In genomic region chr12:1206118-1206734, GRCh38 we compare ENCODE assay signal across 1 cellular context.
A peak's percentile ranks its signal among the peaks of the same experiment; 100 is the strongest.
TF ChIP-seq lines count a peak whose summit lies in the region.

No MANE protein-coding gene starts in this region.

TF ChIP-seq in HEK293, 187 proteins besides CTCF, POLR2A, EP300 and RAD21 (continued from another document and continues in another):
- TF ChIP-seq ZNF221 (tag by site-specific recombination; IDR thresholded peaks at IDR 0.05; ENCODE audit: borderline replicate concordance) (no peak), ZNF394 (tag by site-specific recombination; IDR thresholded peaks at IDR 0.05; ENCODE audit: borderline replicate concordance) (peak; percentile 50; the same call in 1 of the 2 replicates), RBAK (tag by site-specific recombination; IDR thresholded peaks at IDR 0.05) (no peak), ZNF571 (tag by site-specific recombination; IDR thresholded peaks at IDR 0.05) (no peak), ZNF513 (tag by site-specific recombination; IDR thresholded peaks at IDR 0.05) (no peak), ZNF138 (tag by site-specific recombination; IDR thresholded peaks at IDR 0.05; ENCODE audit: borderline replicate concordance) (no peak), KLF16 (tag by site-specific recombination; IDR thresholded peaks at IDR 0.05) (peak; percentile 88), GLI2 (tag by site-specific recombination; IDR thresholded peaks at IDR 0.05; ENCODE audit: borderline replicate concordance, low read depth) (peak; percentile 70), ZNF677 (tag by site-specific recombination; IDR thresholded peaks at IDR 0.05) (no peak), ZNF549 (tag by site-specific recombination; IDR thresholded peaks at IDR 0.05) (no peak), ZNF544 (tag by site-specific recombination; IDR thresholded peaks at IDR 0.05) (no peak), ZNF600 (tag by site-specific recombination; IDR thresholded peaks at IDR 0.05) (no peak), ZNF169 (tag by site-specific recombination; IDR thresholded peaks at IDR 0.05) (no peak), REPIN1 (tag by site-specific recombination; IDR thresholded peaks at IDR 0.05; ENCODE audit: low read depth) (no peak), ZNF510 (tag by site-specific recombination; IDR thresholded peaks at IDR 0.05; ENCODE audit: insufficient replicate concordance) (no peak), HOXC10 (CRISPR knock-in tag; IDR thresholded peaks at IDR 0.05) (no peak), ZNF248 (tag by site-specific recombination; IDR thresholded peaks at IDR 0.05) (no peak), ZNF843 (tag by site-specific recombination; IDR thresholded peaks at IDR 0.05) (peak; percentile 98), ZNF366 (tag by site-specific recombination; conservative IDR thresholded peaks at IDR 0.05) (peak; percentile 93), ATF2 (tag by site-specific recombination; IDR thresholded peaks at IDR 0.05; ENCODE audit: low read depth) (peak; percentile 75), ZNF184 (tag by site-specific recombination; IDR thresholded peaks at IDR 0.05) (no peak), ZNF639 (tag by site-specific recombination; IDR thresholded peaks at IDR 0.05) (peak; percentile 93), OSR2 (tag by site-specific recombination; IDR thresholded peaks at IDR 0.05) (peak; percentile 98), SP2 (tag by site-specific recombination; IDR thresholded peaks at IDR 0.05) (0 out of 2 replicates have a peak, but pooled peaks have one; percentile 14), BCL11B (tag by site-specific recombination; IDR thresholded peaks at IDR 0.05; ENCODE audit: low read depth) (no peak), ZNF148 (tag by site-specific recombination; IDR thresholded peaks at IDR 0.05; ENCODE audit: borderline replicate concordance) (no peak), ZSCAN16 (tag by site-specific recombination; IDR thresholded peaks at IDR 0.05) (no peak), ZFP69B (tag by site-specific recombination; IDR thresholded peaks at IDR 0.05) (peak; percentile 90), ZBTB17 (tag by site-specific recombination; IDR thresholded peaks at IDR 0.05) (peak; percentile 26; the same call in 1 of the 2 replicates), ZNF10 (tag by site-specific recombination; IDR thresholded peaks at IDR 0.05) (peak; percentile 59; the same call in 1 of the 2 replicates), KLF1 (tag by site-specific recombination; IDR thresholded peaks at IDR 0.05) (peak; percentile 36), ZNF157 (tag by site-specific recombination; IDR thresholded peaks at IDR 0.05) (no peak), ZNF560 (tag by site-specific recombination; IDR thresholded peaks at IDR 0.05; ENCODE audit: borderline replicate concordance) (no peak), ZSCAN5A (tag by site-specific recombination; IDR thresholded peaks at IDR 0.05) (no peak), ZNF514 (tag by site-specific recombination; IDR thresholded peaks at IDR 0.05) (no peak), ZNF175 (tag by site-specific recombination; IDR thresholded peaks at IDR 0.05) (no peak), ZNF223 (tag by site-specific recombination; IDR thresholded peaks at IDR 0.05) (no peak), ZNF2 (tag by site-specific recombination; IDR thresholded peaks at IDR 0.05) (peak; percentile 57), ZNF473 (tag by site-specific recombination; IDR thresholded peaks at IDR 0.05) (no peak), ZNF292 (tag by site-specific recombination; IDR thresholded peaks at IDR 0.05; ENCODE audit: borderline replicate concordance, low read depth) (no peak), EGR2 (tag by site-specific recombination; IDR thresholded peaks at IDR 0.05; ENCODE audit: low read depth) (no peak), ZNF280D (tag by site-specific recombination; IDR thresholded peaks at IDR 0.05) (no peak), ZNF654 (tag by site-specific recombination; IDR thresholded peaks at IDR 0.05; ENCODE audit: low read depth) (no peak; the same call in 1 of the 2 replicates), ZNF214 (tag by site-specific recombination; IDR thresholded peaks at IDR 0.05; ENCODE audit: borderline replicate concordance) (no peak), ZNF391 (tag by site-specific recombination; IDR thresholded peaks at IDR 0.05; ENCODE audit: borderline replicate concordance, low read depth) (no peak), TSHZ1 (tag by site-specific recombination; IDR thresholded peaks at IDR 0.05; ENCODE audit: borderline replicate concordance) (peak; percentile 66; the same call in 1 of the 2 replicates), GLIS1 (tag by site-specific recombination; IDR thresholded peaks at IDR 0.05) (no peak), TRIM28 (IDR thresholded peaks at IDR 0.05; ENCODE audit: borderline replicate concordance, low read length) (no peak), ZNF350 (tag by site-specific recombination; IDR thresholded peaks at IDR 0.05) (no peak), ZNF354C (tag by site-specific recombination; IDR thresholded peaks at IDR 0.05; ENCODE audit: borderline replicate concordance, low read depth) (no peak), ZBTB26 (tag by site-specific recombination; optimal IDR thresholded peaks at IDR 0.05) (no peak), GFI1B (tag by site-specific recombination; IDR thresholded peaks at IDR 0.05) (0 out of 2 replicates have a peak, but pooled peaks have one; percentile 17), HOXD13 (CRISPR knock-in tag; IDR thresholded peaks at IDR 0.05; ENCODE audit: borderline replicate concordance) (no peak), ZNF548 (tag by site-specific recombination; IDR thresholded peaks at IDR 0.05) (no peak)
